ENCODE assay signal across 8 cellular contexts in the genomic region with DNA sequence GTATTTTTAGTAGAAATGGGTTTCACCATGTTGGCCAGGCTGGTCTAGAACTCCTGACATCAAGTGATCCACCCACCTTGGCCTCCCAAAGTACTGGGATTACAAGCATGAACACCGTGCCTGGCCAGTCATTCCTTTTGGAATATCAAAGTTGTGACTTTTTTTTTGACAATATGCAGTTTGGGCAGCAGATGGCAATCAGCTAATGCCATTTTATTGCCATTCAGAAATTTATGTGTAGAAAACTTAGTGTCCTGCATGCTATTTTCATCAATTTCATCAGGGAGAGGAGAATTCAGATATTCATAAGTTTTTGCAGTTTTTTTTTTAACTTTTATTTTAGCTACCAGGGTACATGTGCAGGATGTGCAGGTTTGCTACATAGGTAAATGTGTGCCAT. TPM values are rescaled to one million over a fixed set of nuclear protein-coding genes. Genes with fewer than 3 reads are reported as not detected.
A peak's percentile ranks its signal among the peaks of the same experiment; 100 is the strongest.
DNase-seq lines count a peak whose midpoint lies in the region; ATAC-seq, FAIRE-seq and TF ChIP-seq lines count a peak whose summit lies in the region.
"Not testable (repeated sequence)": the region's sequence is repeated elsewhere in the genome, so short reads cannot be mapped to it uniquely, and the experiment has no call there.

No MANE protein-coding gene starts in this region.

- not testable (repeated sequence) for H3K36me3 Mint-ChIP-seq in MCF 10A (ENCODE audit: insufficient read depth, unreplicated experiment)

- H3K4me1 ChIP-seq in A549; HEK293 (ENCODE audit: control insufficient read depth, insufficient read depth, low read length); MM.1S (ENCODE audit: low read length); OCI-LY7 (ENCODE audit: insufficient read depth, low read length, poor library complexity, severe bottlenecking); SK-N-SH (ENCODE audit: control insufficient read depth in 1 of 2, insufficient read depth in 2 of 2, low read depth in 1 of 2, low read length in 1 of 2); foreskin keratinocyte: not testable (repeated sequence)

- not testable (repeated sequence) for H3K4me3 Mint-ChIP-seq in MCF 10A (ENCODE audit: unreplicated experiment)

- FAIRE-seq in A549 (lab: Jason Lieb, UNC), result not testable (repeated sequence)

- 5% methylated on average over 1 of the region's 1 CpG for WGBS in A549 (ENCODE audit: missing lambda C conversion rate)
- 0% methylated on average over 1 of the region's 1 CpG for WGBS in SK-N-SH (ENCODE audit: low lambda C conversion rate)

- CTCF ChIA-PET in A549 (lab: Yijun Ruan, JAX) (interaction anchor here (0.7 to 3.2 kb wide), 3 partner anchors 17 to 306 kb away, joined by 4 to 14 read pairs (median 4); no protein-coding TSS in a partner anchor), HEK293 (lab: Yijun Ruan, JAX) (interaction anchor here (0.6 to 0.7 kb wide), 2 partner anchors 71 to 302 kb away, joined by 3 read pairs; no protein-coding TSS in a partner anchor), SK-N-SH (lab: Yijun Ruan, JAX) (interaction anchor here (0.6 to 0.8 kb wide), 2 partner anchors 71 to 301 kb away, joined by 3 read pairs; no protein-coding TSS in a partner anchor), MCF 10A (lab: Yijun Ruan, JAX) (interaction anchor here (0.6 to 2.7 kb wide), 12 partner anchors 8 to 302 kb away, joined by 3 to 25 read pairs (median 4); no protein-coding TSS in a partner anchor)
- CTCF ChIA-PET in OCI-LY7 (lab: Charles Lee; ENCODE audit: unreplicated experiment), result not testable (repeated sequence)

- not testable (repeated sequence) for H3K9me3 Mint-ChIP-seq in MCF 10A (ENCODE audit: unreplicated experiment)

- H3K4me1 Mint-ChIP-seq in MCF 10A (ENCODE audit: insufficient read depth, unreplicated experiment), result not testable (repeated sequence)

- not testable (repeated sequence) for BruUV-seq in OCI-LY7 (replicated peaks; lab: Mats Ljungman, UMichigan); MCF 10A (replicated peaks; lab: Mats Ljungman, UMichigan)

- not testable (repeated sequence) for H3K27ac ChIP-seq in A549; HEK293 (ENCODE audit: extremely low read depth, low read depth, low read length); MM.1S (ENCODE audit: low read length); OCI-LY7 (ENCODE audit: low read depth, low read length, poor library complexity, severe bottlenecking); SK-N-SH (ENCODE audit: low read depth in 2 of 2, low read length in 1 of 2); foreskin keratinocyte

- TF ChIP-seq POLR2A in A549 (IDR thresholded peaks at IDR 0.05; ENCODE audit: low read length), result not testable (repeated sequence)

- not testable (repeated sequence) for H3K27ac Mint-ChIP-seq in MCF 10A (ENCODE audit: low read depth, unreplicated experiment)

- H3K27me3 ChIP-seq in MM.1S (replicated peaks; ENCODE audit: insufficient read depth, low read length); foreskin keratinocyte: not testable (repeated sequence)
- H3K27me3 ChIP-seq in SK-N-SH (ENCODE audit: insufficient read depth), result peaks cover 36% of the 10 kb centered on the region; the same call in 1 of the 2 replicates

- peak; percentile 39; a peak in 4 of 5 replicates for TF ChIP-seq RAD21 in A549 (conservative IDR thresholded peaks at IDR 0.05 in 1 of 2, IDR thresholded peaks at IDR 0.05 in 1 of 2)
- 0 out of 2 replicates have a peak, but pooled peaks have one; percentile 5 for TF ChIP-seq RAD21 in SK-N-SH (IDR thresholded peaks at IDR 0.05; ENCODE audit: low read length)

- intact Hi-C loops in OCI-LY7 (cut with micrococcal nuclease; ENCODE audit: unreplicated experiment), result not testable (repeated sequence)
- intact Hi-C loops in MCF 10A (cut with micrococcal nuclease), result loop anchor here (1.0 to 5.0 kb wide), 3 partner anchors 45 to 301 kb away; no protein-coding TSS in a partner anchor

- not testable (repeated sequence) for H3K9ac ChIP-seq in MM.1S (ENCODE audit: low read length); SK-N-SH

- TF ChIP-seq CTCF in A549 (IDR thresholded peaks at IDR 0.05) (peak; percentile 20; the same call in 1 of the 3 replicates), GM12872 (IDR thresholded peaks at IDR 0.05; ENCODE audit: insufficient read depth, low read depth, low read length) (peak; percentile 11; the same call in 1 of the 3 replicates), HEK293 (tag by site-specific recombination; IDR thresholded peaks at IDR 0.05) (peak; percentile 19; the same call in 1 of the 2 replicates), MM.1S (IDR thresholded peaks at IDR 0.05; ENCODE audit: low read length) (0 out of 2 replicates have a peak, but pooled peaks have one; percentile 5), OCI-LY7 (conservative IDR thresholded peaks at IDR 0.05; ENCODE audit: low read length) (peak; percentile 72), SK-N-SH (IDR thresholded peaks at IDR 0.05) (peak; percentile 45), MCF 10A (IDR thresholded peaks at IDR 0.05; ENCODE audit: unreplicated experiment) (peak; percentile 34), foreskin keratinocyte (conservative IDR thresholded peaks at IDR 0.05) (peak; percentile 35)

- not testable (repeated sequence) for H3K4me3 ChIP-seq in A549; HEK293 (ENCODE audit: low read depth, low read length); MM.1S (ENCODE audit: low read length); OCI-LY7 (ENCODE audit: low read depth, low read length, poor library complexity, severe bottlenecking); SK-N-SH (ENCODE audit: low read depth in 2 of 2, low read length in 1 of 2)

- H2AFZ ChIP-seq in MM.1S (ENCODE audit: low read length); OCI-LY7 (ENCODE audit: low read length); SK-N-SH (ENCODE audit: low read depth): not testable (repeated sequence)

- DNase-seq in A549 (ENCODE audit: low read depth in 1 of 2, low spot score in 1 of 2); MM.1S; OCI-LY7 (ENCODE audit: low spot score); SK-N-SH; MCF 10A (ENCODE audit: unreplicated experiment); foreskin keratinocyte: not testable (repeated sequence)

- H3F3A ChIP-seq in MM.1S (ENCODE audit: insufficient read depth, low read length); SK-N-SH (replicated peaks; ENCODE audit: insufficient read depth): not testable (repeated sequence)

- not testable (repeated sequence) for H4K20me1 ChIP-seq in MM.1S (ENCODE audit: insufficient read depth, low read length); OCI-LY7 (ENCODE audit: insufficient read depth, low read length); SK-N-SH (ENCODE audit: insufficient read depth)

- not testable (repeated sequence) for H3K36me3 ChIP-seq in HEK293 (ENCODE audit: control insufficient read depth in 2 of 2, insufficient read depth in 1 of 2, low read length in 2 of 2); MM.1S (replicated peaks; ENCODE audit: insufficient read depth, low read length); OCI-LY7 (ENCODE audit: insufficient read depth, low read length); SK-N-SH (replicated peaks in 1 of 2; ENCODE audit: control insufficient read depth in 1 of 2, insufficient read depth in 2 of 2, low read length in 1 of 2)

- TF ChIP-seq EP300 in A549 (IDR thresholded peaks at IDR 0.05); SK-N-SH (IDR thresholded peaks at IDR 0.05; ENCODE audit: borderline replicate concordance in 1 of 2, low read depth in 1 of 2, low read length in 1 of 2): not testable (repeated sequence)

- POLR2A ChIA-PET in A549 (lab: Yijun Ruan, JAX); HEK293 (lab: Yijun Ruan, JAX); SK-N-SH (lab: Yijun Ruan, JAX): not testable (repeated sequence)
- POLR2A ChIA-PET in OCI-LY7 (lab: Charles Lee) (interaction anchor here (1.2 kb wide), 1 partner anchor 46 kb away, joined by 3 read pairs; no protein-coding TSS in a partner anchor), MCF 10A (lab: Yijun Ruan, JAX) (interaction anchor here (0.7 to 1.4 kb wide), 2 partner anchors 15 to 52 kb away, joined by 3 to 4 read pairs; no protein-coding TSS in a partner anchor)

- not testable (repeated sequence) for ATAC-seq in A549, foreskin keratinocyte

- H3K9me2 ChIP-seq in MM.1S (replicated peaks; ENCODE audit: insufficient read depth, low read length); OCI-LY7 (ENCODE audit: insufficient read depth, low read length); SK-N-SH: not testable (repeated sequence)

- H3K9me3 ChIP-seq in A549; HEK293 (ENCODE audit: control insufficient read depth, insufficient read depth, low read depth, low read length); MM.1S (replicated peaks; ENCODE audit: insufficient read depth, low read length); SK-N-SH: not testable (repeated sequence)
- H3K9me3 ChIP-seq in OCI-LY7 (ENCODE audit: low read length), result peaks cover 24% of the 10 kb centered on the region

- H3K79me2 ChIP-seq in MM.1S (ENCODE audit: low read length); OCI-LY7 (ENCODE audit: insufficient read depth, low read depth, low read length); SK-N-SH (ENCODE audit: insufficient read depth): not testable (repeated sequence)

- not testable (repeated sequence) for H3K27me3 Mint-ChIP-seq in MCF 10A (ENCODE audit: insufficient read depth, unreplicated experiment)

- H3K4me2 ChIP-seq in A549; MM.1S (ENCODE audit: low read depth, low read length); OCI-LY7 (ENCODE audit: low read length); SK-N-SH: not testable (repeated sequence)

RNA-seq across cellular contexts. Expression of gene CD70, which starts 28.5 kb away (rescaled TPM):
- polyA plus RNA-seq in A549 (2011; rRNA removed), result 7.7 and 10.0 TPM in 2 replicates
- polyA plus RNA-seq in A549 (2012; cell fraction: cytosol; rRNA removed), result 19.2 and 29.9 TPM in 2 replicates
- polyA plus RNA-seq in A549 (2012; cell fraction: nucleus; rRNA removed), result 27.0 and 38.1 TPM in 2 replicates
- polyA plus RNA-seq in A549 (2017; fragmentation: RNase III; extraction: RNeasy Plus Mini Kit Qiagen cat#74134 plus additional on column Dnase treatment), result 25.0 to 43.3 TPM (median 35.7 TPM) in 3 replicates
- polyA minus RNA-seq in A549 (2011; rRNA and poly(A)+ RNA removed), result 4.9 and 5.6 TPM in 2 replicates
- total RNA-seq in OCI-LY7 (2014; rRNA removed; shearing (Covaris generic)), result 111 and 165 TPM in 2 replicates
- 80.5 and 88.2 TPM in 2 replicates for total RNA-seq in OCI-LY7 (2022)
- polyA plus RNA-seq in SK-N-SH (2012; rRNA removed), result 117 and 142 TPM in 2 replicates
- 74.9 and 90.7 TPM in 2 replicates for polyA plus RNA-seq in SK-N-SH (2012; cell fraction: cytosol; rRNA removed)
- 59.8 and 68.2 TPM in 2 replicates for polyA plus RNA-seq in SK-N-SH (2012; cell fraction: nucleus; rRNA removed)
- 13.4 and 14.7 TPM in 2 replicates for total RNA-seq in MCF 10A (2022)
- total RNA-seq in foreskin keratinocyte, result 0.81 and 0.85 TPM in 2 replicates
- polyA plus RNA-seq in foreskin keratinocyte, result 0.96 and 1.5 TPM in 2 replicates

RNA-seq across cellular contexts. Expression of gene TNFSF9, which starts 31.6 kb away (rescaled TPM):
- polyA plus RNA-seq in A549 (2011; rRNA removed), result 5.4 and 6.3 TPM in 2 replicates
- 7.6 and 11.7 TPM in 2 replicates for polyA plus RNA-seq in A549 (2012; cell fraction: cytosol; rRNA removed)
- polyA plus RNA-seq in A549 (2012; cell fraction: nucleus; rRNA removed), result 10.4 and 15.2 TPM in 2 replicates
- polyA plus RNA-seq in A549 (2017; fragmentation: RNase III; extraction: RNeasy Plus Mini Kit Qiagen cat#74134 plus additional on column Dnase treatment), result 11.1 to 16.7 TPM (median 15.9 TPM) in 3 replicates
- polyA minus RNA-seq in A549 (2011; rRNA and poly(A)+ RNA removed), result 1.9 and 2.6 TPM in 2 replicates
- total RNA-seq in OCI-LY7 (2014; rRNA removed; shearing (Covaris generic)), result 18.1 and 22.3 TPM in 2 replicates
- total RNA-seq in OCI-LY7 (2022), result 16.1 and 20.9 TPM in 2 replicates
- polyA plus RNA-seq in SK-N-SH (2012; rRNA removed), result 9.9 and 10.7 TPM in 2 replicates
- polyA plus RNA-seq in SK-N-SH (2012; cell fraction: cytosol; rRNA removed), result 7.1 and 7.4 TPM in 2 replicates
- polyA plus RNA-seq in SK-N-SH (2012; cell fraction: nucleus; rRNA removed), result 6.4 and 7.8 TPM in 2 replicates
- 6.2 and 6.9 TPM in 2 replicates for total RNA-seq in MCF 10A (2022)
- 23.2 and 27.9 TPM in 2 replicates for total RNA-seq in foreskin keratinocyte
- 27.7 and 35.4 TPM in 2 replicates for polyA plus RNA-seq in foreskin keratinocyte

Comparison
In these comparisons a context has a peak if more than half of its experiments do, and no peak if none do; other contexts are left out.
1. CTCF ChIP-seq: peak in every context shown above with its lines; median percentile 72 in OCI-LY7; 45 in SK-N-SH; 35 in foreskin keratinocyte; 34 in MCF 10A; 20 in A549; 19 in HEK293; 11 in GM12872; 5 in MM.1S.